In the genomic region with DNA sequence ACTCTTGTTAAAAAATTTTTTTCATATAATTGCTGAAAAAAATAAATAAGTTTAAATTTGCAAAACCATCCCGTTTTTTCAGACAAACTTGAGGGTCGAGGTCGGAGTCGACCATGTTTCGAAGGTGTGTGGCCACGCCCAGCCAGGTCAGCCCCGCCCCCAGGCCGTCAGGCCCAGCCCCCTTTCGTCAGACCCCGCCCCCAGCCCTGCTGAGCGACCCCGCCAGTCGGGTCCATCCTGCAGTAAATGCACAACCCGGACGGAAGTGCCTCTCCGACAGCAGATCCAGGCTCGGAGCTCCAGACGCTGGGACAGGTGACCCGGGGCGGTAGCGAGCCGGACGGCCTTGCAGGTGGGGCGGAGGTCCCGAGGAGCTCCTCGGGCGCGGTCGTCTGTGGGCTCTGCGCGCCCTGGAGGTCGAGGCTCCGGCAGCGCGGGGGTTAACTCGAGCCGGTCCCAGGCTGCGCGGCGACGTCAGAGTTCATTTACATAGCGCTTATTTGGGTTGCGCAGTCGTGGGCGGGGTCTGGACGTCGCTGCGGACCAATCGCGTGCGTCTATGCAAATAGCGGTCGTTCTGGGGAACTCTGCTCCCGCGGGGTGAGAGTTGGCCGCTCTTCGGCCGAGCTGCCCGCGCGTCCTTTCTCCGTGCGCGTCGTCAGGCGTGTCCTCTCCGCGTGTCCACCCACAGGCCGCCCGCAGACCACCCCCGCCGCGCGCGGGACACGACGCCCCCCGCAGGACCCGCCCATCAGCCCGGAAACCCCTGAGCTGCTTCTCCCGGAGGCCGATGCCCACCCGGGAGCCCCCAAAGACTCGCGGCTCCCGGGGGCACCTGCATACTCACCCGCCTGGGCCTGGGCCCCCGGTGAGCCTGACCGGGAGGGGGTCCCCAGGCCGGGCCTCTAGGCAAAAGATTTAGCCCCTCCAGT, we compare ENCODE assay signal across 8 cellular contexts. TPM values are rescaled to one million over a fixed set of nuclear protein-coding genes. Genes with fewer than 3 reads are reported as not detected.
DNase-seq lines count a peak whose midpoint lies in the region; ATAC-seq and TF ChIP-seq lines count a peak whose summit lies in the region.

Gene OCEL1 (plus strand): TSS at position 225 of the 932 bp plus-strand sequence. CDS start 22 bp downstream, at position 247.

- H3K4me3 ChIP-seq in WERI-Rb-1 (ENCODE audit: low read depth, low read length) (peak within 1 kb of the TSS; percentile 64), breast epithelium (peak within 1 kb of the TSS; percentile 57 to 75 (median 73)), skin epidermis (peak within 1 kb of the TSS; percentile 47 to 69 (median 62))

- no peaks in the 10 kb centered on the region for H3K4me1 ChIP-seq in breast epithelium

- no peak for TF ChIP-seq CTCF in WERI-Rb-1 (IDR thresholded peaks at IDR 0.05; ENCODE audit: low read depth, low read length)
- TF ChIP-seq CTCF in breast epithelium (IDR thresholded peaks at IDR 0.05): no peak

- H3K27me3 ChIP-seq in WERI-Rb-1 (ENCODE audit: insufficient read depth, low read depth, severe bottlenecking) (no peaks in the 10 kb centered on the region), breast epithelium (no peaks in the 10 kb centered on the region)

- H3K36me3 ChIP-seq in WERI-Rb-1: peaks cover 31% of the 10 kb centered on the region
- no peaks in the 10 kb centered on the region for H3K36me3 ChIP-seq in breast epithelium

- H3K27ac ChIP-seq in WERI-Rb-1 (peak within 1 kb of the TSS; percentile 80), breast epithelium (peak within 1 kb of the TSS; percentile 91), skin epidermis (peak within 1 kb of the TSS in 20 of 21 experiments; percentile 58 to 89 (median 83))

- ATAC-seq in GM18909 (IDR thresholded peaks at IDR 0.05; ENCODE audit: poor library complexity, unreplicated experiment) (peak; percentile 90), HG03159 (IDR thresholded peaks at IDR 0.05; ENCODE audit: unreplicated experiment) (peak; percentile 85)

- intact Hi-C loops in breast epithelium (cut with DNase I; ENCODE audit: low total_unique reads): no loop called here

- H3K9me3 ChIP-seq in WERI-Rb-1 (ENCODE audit: severe bottlenecking) (no peaks in the 10 kb centered on the region), breast epithelium (no peaks in the 10 kb centered on the region)

- TF ChIP-seq POLR2A in breast epithelium (IDR thresholded peaks at IDR 0.05): no peak

- DNase-seq in AG08395 (ENCODE audit: low spot score): peak; percentile 97
- peak; percentile 92 for DNase-seq in NCI-H2227 treated with DMSO at 0.1 percent for 48 hours (lab: John Stamatoyannopoulos, UW)
- peak; percentile 98 for DNase-seq in WERI-Rb-1
- peak; percentile 98 to 99 for DNase-seq in breast epithelium (ENCODE audit: low spot score in 2 of 2)
- peak; percentile 92 for DNase-seq in iPS-NIHi11 (ENCODE audit: low spot score)

RNA-seq across cellular contexts. Expression of gene OCEL1, which starts in this region (rescaled TPM):
- total RNA-seq in breast epithelium: 10 to 100 TPM in 1 of 3 donors, 1 to 10 TPM in 2; 8.8 to 13.8 (median 9.4) TPM

Comparison
In these comparisons a context has a peak if more than half of its experiments do, and no peak if none do; other contexts are left out.
1. Peak in every context shown above with its lines: DNase-seq, ATAC-seq, H3K4me3 ChIP-seq and H3K27ac ChIP-seq.